In genomic region chr7:112495820-112496462, GRCh38 we compare ENCODE assay signal across 8 cellular contexts. TPM values are rescaled to one million over a fixed set of nuclear protein-coding genes. Genes with fewer than 3 reads are reported as not detected.
DNase-seq lines count a peak whose midpoint lies in the region; ATAC-seq, FAIRE-seq and TF ChIP-seq lines count a peak whose summit lies in the region.

No MANE protein-coding gene starts in this region.

- no peak for TF ChIP-seq POLR2A in A549 (IDR thresholded peaks at IDR 0.05; ENCODE audit: low read length)

- 14% methylated on average over 6 of the region's 6 CpGs for WGBS in A549 (ENCODE audit: missing lambda C conversion rate)

- H3K79me2 ChIP-seq in osteoblast (ENCODE audit: insufficient read depth, low read length): no peaks in the 10 kb centered on the region

- peak; percentile 83 to 92 for ATAC-seq in A549
- ATAC-seq in HG02798 (IDR thresholded peaks at IDR 0.05; ENCODE audit: poor library complexity, unreplicated experiment): peak; percentile 73

- no peak overlapping the region for H3K4me2 ChIP-seq in A549
- H3K4me2 ChIP-seq in osteoblast (ENCODE audit: insufficient read depth, low read length): no peak overlapping the region

- TF ChIP-seq EP300 in A549 (IDR thresholded peaks at IDR 0.05): no peak

- peak; percentile 75 for TF ChIP-seq CTCF in A549 (IDR thresholded peaks at IDR 0.05)
- TF ChIP-seq CTCF in GM06990 (IDR thresholded peaks at IDR 0.05; ENCODE audit: insufficient read depth, low read length, poor library complexity, severe bottlenecking): peak; percentile 59
- TF ChIP-seq CTCF in osteoblast (IDR thresholded peaks at IDR 0.05; ENCODE audit: extremely low read depth, low read depth, low read length): peak; percentile 65

- H3K27ac ChIP-seq in A549 (no peak overlapping the region), osteoblast (ENCODE audit: low read depth, low read length) (no peak overlapping the region)

- CTCF ChIA-PET in A549 (lab: Yijun Ruan, JAX): interaction anchor here (0.6 to 2.9 kb wide), 35 partner anchors 9 to 893 kb away, joined by 3 to 16 read pairs (median 4); partner anchors contain the start of gene LSMEM1

- no peaks in the 10 kb centered on the region for H4K20me1 ChIP-seq in osteoblast (ENCODE audit: insufficient read depth, low read length)

- no peak overlapping the region for H2AFZ ChIP-seq in osteoblast (ENCODE audit: low read length)

- peak; percentile 84 to 92 for TF ChIP-seq RAD21 in A549 (conservative IDR thresholded peaks at IDR 0.05 in 1 of 2, IDR thresholded peaks at IDR 0.05 in 1 of 2)

- H3K27me3 ChIP-seq in GM06990 (replicated peaks; ENCODE audit: control insufficient read depth, insufficient read depth, low read length) (no peaks in the 10 kb centered on the region), osteoblast (ENCODE audit: insufficient read depth, low read length) (peaks cover 5% of the 10 kb centered on the region)

- H3K36me3 ChIP-seq in GM06990 (ENCODE audit: control insufficient read depth, insufficient read depth, low read length) (no peaks in the 10 kb centered on the region), osteoblast (ENCODE audit: insufficient read depth, low read length) (no peaks in the 10 kb centered on the region)

- FAIRE-seq in A549 (lab: Jason Lieb, UNC): no peak

- POLR2A ChIA-PET in A549 (lab: Yijun Ruan, JAX): interaction anchor here (1.0 kb wide), 1 partner anchor 45 kb away, joined by 5 read pairs; the partner anchor contains the start of gene IFRD1

- no peaks in the 10 kb centered on the region for H3K9me3 ChIP-seq in A549
- H3K9me3 ChIP-seq in osteoblast (ENCODE audit: low read depth, low read length): no peaks in the 10 kb centered on the region

- H3K4me1 ChIP-seq in A549 (no peaks in the 10 kb centered on the region), osteoblast (ENCODE audit: insufficient read depth, low read length) (no peaks in the 10 kb centered on the region)

- DNase-seq in A549 (ENCODE audit: low read depth in 1 of 2, low spot score in 1 of 2) (peak; percentile 45 to 69), GM06990 (ENCODE audit: extremely low read depth, insufficient read length) (no peak), NCI-H2171 treated with DMSO at 0.1 percent for 48 hours (lab: John Stamatoyannopoulos, UW) (peak; percentile 64), fibroblast of peridontal ligament (ENCODE audit: extremely low read depth) (peak; percentile 73), osteoblast (ENCODE audit: insufficient read length, low spot score, missing footprints) (no peak), NCI-H187 (lab: John Stamatoyannopoulos, UW) (no peak)
- peak; percentile 21 to 37 for DNase-seq in activated CD4-positive, alpha-beta T cell treated with anti-CD3 and anti-CD28 coated beads, Interleukin-2, amount 50 U/mL, for 48 hours

- H3K4me3 ChIP-seq in A549 (no peak overlapping the region), GM06990 (replicated peaks; ENCODE audit: low read depth, low read length) (no peak overlapping the region), osteoblast (ENCODE audit: insufficient read depth, low read length) (no peak overlapping the region)

TF ChIP-seq in A549, 52 proteins besides CTCF, POLR2A, EP300 and RAD21:
- TF ChIP-seq JUNB (IDR thresholded peaks at IDR 0.05): no peak
- TF ChIP-seq E2F6 (IDR thresholded peaks at IDR 0.05; ENCODE audit: borderline replicate concordance, low read depth): no peak
- peak; percentile 84 for TF ChIP-seq SMC3 (IDR thresholded peaks at IDR 0.05)
- TF ChIP-seq JUN (IDR thresholded peaks at IDR 0.05): no peak
- TF ChIP-seq RNF2 (IDR thresholded peaks at IDR 0.05; ENCODE audit: borderline replicate concordance, low read depth): no peak
- no peak for TF ChIP-seq PBX3 (IDR thresholded peaks at IDR 0.05)

RNA-seq across cellular contexts. Expression of gene LSMEM1, which starts 15.2 kb away (rescaled TPM):
- polyA plus RNA-seq in A549 (2011; rRNA removed): 1.3 and 1.7 TPM in 2 replicates
- polyA plus RNA-seq in A549 (2012; cell fraction: cytosol; rRNA removed): 0.13 TPM in 2 replicates
- polyA plus RNA-seq in A549 (2012; cell fraction: nucleus; rRNA removed): 0.28 and 1.0 TPM in 2 replicates
- polyA plus RNA-seq in A549 (2017; fragmentation: RNase III; extraction: RNeasy Plus Mini Kit Qiagen cat#74134 plus additional on column Dnase treatment): 0.97 to 1.7 TPM (median 1.1 TPM) in 3 replicates
- polyA minus RNA-seq in A549 (2011; rRNA and poly(A)+ RNA removed): 0.29 and 0.58 TPM in 2 replicates
- total RNA-seq in osteoblast: 0.72 and 0.88 TPM in 2 replicates

RNA-seq across cellular contexts. Expression of gene IFRD1, which starts 45.7 kb away (rescaled TPM):
- 95.1 and 129 TPM in 2 replicates for polyA plus RNA-seq in A549 (2011; rRNA removed)
- 29.7 and 34.1 TPM in 2 replicates for polyA plus RNA-seq in A549 (2012; cell fraction: cytosol; rRNA removed)
- 35.2 and 36.9 TPM in 2 replicates for polyA plus RNA-seq in A549 (2012; cell fraction: nucleus; rRNA removed)
- polyA plus RNA-seq in A549 (2017; fragmentation: RNase III; extraction: RNeasy Plus Mini Kit Qiagen cat#74134 plus additional on column Dnase treatment): 38.8 to 42.7 TPM (median 40.2 TPM) in 3 replicates
- polyA minus RNA-seq in A549 (2011; rRNA and poly(A)+ RNA removed): 26.4 and 30.7 TPM in 2 replicates
- 90.5 and 107 TPM in 2 replicates for total RNA-seq in osteoblast

Comparison
In these comparisons a context has a peak if more than half of its experiments do, and no peak if none do; other contexts are left out.
1. DNase-seq: peak in A549 (2 of 2), NCI-H2171 treated with DMSO at 0.1 percent for 48 hours (single experiment), activated CD4-positive, alpha-beta T cell treated with anti-CD3 and anti-CD28 coated beads, Interleukin-2, amount 50 U/mL, for 48 hours (2 of 2) and fibroblast of peridontal ligament (single experiment); none in GM06990 (single experiment), osteoblast (single experiment) and NCI-H187 (0 of 2).
2. Peak in every context shown above with its lines, with median percentiles within 50 percentile points of each other: CTCF ChIP-seq.